9 cellular contexts compared by ENCODE assay signal in the genomic region with DNA sequence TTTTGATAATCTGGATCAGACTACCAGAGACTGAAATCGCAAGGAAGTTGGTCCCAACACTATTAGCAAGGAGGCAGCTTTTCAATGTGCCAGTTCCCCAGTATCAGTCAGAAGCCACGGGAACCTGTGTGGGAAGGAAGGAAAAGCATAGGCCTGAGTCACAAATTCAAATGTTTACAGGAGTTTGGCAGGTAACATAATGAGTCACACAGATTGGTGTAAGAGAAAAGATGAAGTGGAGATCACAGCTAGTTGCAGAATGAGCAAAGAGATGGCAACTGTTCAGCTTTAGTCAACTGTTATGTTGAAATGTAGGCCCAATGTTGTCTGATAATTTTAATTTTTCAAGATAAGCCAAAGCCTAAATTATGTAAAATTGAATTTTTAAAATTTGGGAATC. TPM values are rescaled to one million over a fixed set of nuclear protein-coding genes. Genes with fewer than 3 reads are reported as not detected.
DNase-seq lines count a peak whose midpoint lies in the region; ATAC-seq and TF ChIP-seq lines count a peak whose summit lies in the region.
"Had no signal": no experiment of that assay in that cellular context is flagged by ENCODE, and none has a peak within 500 bp of the region (broad histone marks: within the 10 kb centered on the region; RNA-seq: fewer than 3 reads in every experiment).

No MANE protein-coding gene starts in this region.

- no peaks in the 10 kb centered on the region for H3K27me3 ChIP-seq in body of pancreas

- no peak for TF ChIP-seq CTCF in HFFc6 (IDR thresholded peaks at IDR 0.05)
- TF ChIP-seq CTCF in body of pancreas (IDR thresholded peaks at IDR 0.05): no peak
- no peak for TF ChIP-seq CTCF in natural killer cell (IDR thresholded peaks at IDR 0.05)

- no peak overlapping the region for H3K4me3 ChIP-seq in body of pancreas

- H3K27ac ChIP-seq in body of pancreas: peak overlapping the region; percentile 18 to 63 (median 28)

- 41 to 48% methylated on average over 2 of the region's 2 CpGs for WGBS in body of pancreas, 2 donors

- peaks cover 0 to 2% of the 10 kb centered on the region in 2 donors for H3K36me3 ChIP-seq in body of pancreas (replicated peaks in 1 of 2; ENCODE audit: insufficient read depth in 1 of 2, low read depth in 2 of 2)

- peaks cover 11% of the 10 kb centered on the region for H3K4me1 Mint-ChIP-seq in HFFc6 (ENCODE audit: low read depth)
- H3K4me1 Mint-ChIP-seq in natural killer cell: peaks cover 41 to 50% of the 10 kb centered on the region in 2 donors

- DNase-seq in Daoy (ENCODE audit: low read depth): peak; percentile 11
- peak; percentile 67 for DNase-seq in HFFc6
- peak in 2 of 4 donors; percentile 25 to 40 for DNase-seq in body of pancreas
- no peak for DNase-seq in natural killer cell
- no peak for DNase-seq in hippocampal formation (lab: John Stamatoyannopoulos, UW)
- no peak for DNase-seq in Right ventricle myocardium superior
- DNase-seq: NCI-H1417 treated with DMSO at 0.1 percent for 48 hours had no signal

- ATAC-seq in body of pancreas: peak; percentile 62
- ATAC-seq in natural killer cell: no peak
- ATAC-seq in GM18858 (IDR thresholded peaks at IDR 0.05; ENCODE audit: unreplicated experiment): no peak
- ATAC-seq in Right ventricle myocardium superior (ENCODE audit: poor library complexity): no peak
- ATAC-seq in HG03108 (IDR thresholded peaks at IDR 0.05; ENCODE audit: unreplicated experiment): no peak

- H3K9me3 Mint-ChIP-seq in HFFc6 (no peaks in the 10 kb centered on the region), natural killer cell (no peaks in the 10 kb centered on the region)

- no peak for TF ChIP-seq POLR2A in body of pancreas (IDR thresholded peaks at IDR 0.05)

- no peaks in the 10 kb centered on the region for H3K9me3 ChIP-seq in body of pancreas

- H3K36me3 Mint-ChIP-seq in HFFc6 (ENCODE audit: low read depth): peaks cover 14% of the 10 kb centered on the region
- H3K36me3 Mint-ChIP-seq in natural killer cell: no peaks in the 10 kb centered on the region

- H3K4me3 Mint-ChIP-seq in HFFc6 (no peak overlapping the region), natural killer cell (no peak overlapping the region)

- H3K4me1 ChIP-seq in body of pancreas: peaks cover 6% of the 10 kb centered on the region

- H3K27me3 Mint-ChIP-seq in HFFc6 (ENCODE audit: insufficient read depth) (no peaks in the 10 kb centered on the region), natural killer cell (ENCODE audit: low read depth in 2 of 2) (no peaks in the 10 kb centered on the region)

- intact Hi-C loops in body of pancreas (cut with DNase I): no loop called here
- intact Hi-C loops in natural killer cell (cut with micrococcal nuclease): no loop called here
- intact Hi-C loops in Right ventricle myocardium superior (cut with DNase I): no loop called here

- H3K27ac Mint-ChIP-seq in HFFc6 (peak overlapping the region; percentile 44), natural killer cell (peak overlapping the region; percentile 1 to 32)

RNA-seq across cellular contexts. Expression of a gene that starts 28.1 kb away (rescaled TPM):
- total RNA-seq in Daoy (2014; rRNA removed; shearing (Covaris generic)): 0.46 TPM in 1 of 2 replicates, not detected in the other
- under 1 TPM in 2 of 6 experiments, not detected in 4; 0.18 to 0.19 TPM for total RNA-seq in HFFc6 (2021; fragmentation: NEBNext Ultra II Directional; extraction: Animal tissue kit (Norgen Biotek cat#: 25700))
- total RNA-seq in body of pancreas: 1 to 10 TPM in 1 of 2 donors, under 1 TPM in 1; 0.33 to 1.8 TPM
- total RNA-seq in natural killer cell: 10 to 100 TPM in 2 of 3 donors, 1 to 10 TPM in 1; 8.8 to 32.9 (median 32.6) TPM
- 0.62 TPM for total RNA-seq in Right ventricle myocardium superior

RNA-seq across cellular contexts. Expression of a gene that starts 53.9 kb away (rescaled TPM):
- 3.0 and 3.4 TPM in 2 replicates for total RNA-seq in Daoy (2014; rRNA removed; shearing (Covaris generic))
- 1 to 10 TPM; 1.6 to 1.9 (median 1.8) TPM for total RNA-seq in HFFc6 (2021; fragmentation: NEBNext Ultra II Directional; extraction: Animal tissue kit (Norgen Biotek cat#: 25700))
- total RNA-seq in body of pancreas (1 to 10 TPM in 1 of 2 donors, not detected in 1; 2.9 TPM), natural killer cell (under 1 TPM; 0.20 to 0.43 (median 0.24) TPM), Right ventricle myocardium superior (0.62 TPM)

Comparison
In these comparisons a context has a peak if more than half of its experiments do, and no peak if none do; other contexts are left out.
1. DNase-seq: peak in Daoy (single experiment) and HFFc6 (single experiment); none in natural killer cell (single experiment), hippocampal formation (0 of 2) and Right ventricle myocardium superior (single experiment).